ENCODE assay signal across 9 cellular contexts in the genomic region with DNA sequence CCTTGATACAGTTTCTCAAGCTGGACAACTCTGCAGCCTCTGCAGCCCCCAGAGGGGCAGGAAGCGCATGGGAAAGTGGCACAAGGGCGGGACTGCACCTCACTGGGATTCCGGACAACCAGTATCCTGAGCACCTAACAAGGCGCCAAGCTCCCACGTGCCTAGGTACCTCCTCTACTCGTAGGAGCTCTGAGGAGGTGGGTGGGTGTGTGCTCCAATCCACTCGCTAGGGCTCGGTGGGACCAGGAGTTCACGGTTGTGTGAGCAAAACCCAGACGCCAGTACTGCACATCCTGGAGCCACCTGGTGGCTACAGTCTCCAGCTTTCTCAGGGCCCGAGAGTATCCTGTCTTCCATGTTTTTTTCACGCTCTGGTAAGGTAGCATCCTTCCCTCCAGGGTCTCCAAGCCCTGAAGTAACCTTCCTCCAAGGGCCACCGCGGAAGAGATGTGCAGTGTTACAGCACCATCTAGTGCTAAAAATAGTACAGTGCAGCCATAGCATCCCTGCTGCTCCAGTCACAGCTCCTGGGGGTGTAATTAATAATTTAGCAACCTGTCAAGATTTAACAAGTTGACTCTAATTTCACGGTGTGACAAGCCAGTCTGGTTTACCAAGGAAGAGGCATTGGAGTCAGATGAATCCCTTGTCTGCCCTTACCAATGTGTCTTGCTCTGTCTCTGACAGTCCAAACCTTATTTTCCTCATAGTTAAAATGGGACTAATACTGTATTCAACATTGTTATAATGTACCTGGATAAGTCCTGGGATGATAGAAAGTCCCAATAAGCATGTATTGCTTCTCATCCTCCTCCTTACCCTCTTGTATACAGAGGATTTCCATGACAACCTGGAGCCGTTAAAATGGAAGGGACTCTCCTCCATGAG.
DNase-seq lines count a peak whose midpoint lies in the region; ATAC-seq and TF ChIP-seq lines count a peak whose summit lies in the region.
"Had no signal": no experiment of that assay in that cellular context is flagged by ENCODE, and none has a peak within 500 bp of the region (broad histone marks: within the 10 kb centered on the region; RNA-seq: fewer than 3 reads in every experiment).

No MANE protein-coding gene starts in this region.

- POLR2A ChIA-PET in activated naive CD8-positive, alpha-beta T cell treated with anti-CD3 and anti-CD28 coated beads, Interleukin-2, amount 10 ng/mL, durations not matched to agents 7 days and 5 days (lab: Charles Lee): no interaction called here

- H3K4me3 ChIP-seq in Peyer's patch (no peak overlapping the region), right atrium auricular region (no peak overlapping the region), sigmoid colon (no peak overlapping the region)

- no peaks in the 10 kb centered on the region for H3K27me3 Mint-ChIP-seq in activated naive CD8-positive, alpha-beta T cell treated with anti-CD3 and anti-CD28 coated beads, Interleukin-2, amount 10 ng/mL, durations not matched to agents 7 days and 5 days
- H3K27me3 Mint-ChIP-seq: activated naive CD8-positive, alpha-beta T cell had no signal

- no peaks in the 10 kb centered on the region for H3K9me3 ChIP-seq in Peyer's patch
- no peaks in the 10 kb centered on the region for H3K9me3 ChIP-seq in right atrium auricular region
- no peaks in the 10 kb centered on the region for H3K9me3 ChIP-seq in sigmoid colon

- TF ChIP-seq POLR2A in Peyer's patch (IDR thresholded peaks at IDR 0.05) (no peak), sigmoid colon (IDR thresholded peaks at IDR 0.05) (no peak)

- WGBS in sigmoid colon, 2 donors: 28 to 43% methylated on average over 16 of the region's 16 CpGs

- no peak for TF ChIP-seq EP300 in sigmoid colon (IDR thresholded peaks at IDR 0.05)

- H3K4me1 ChIP-seq in Peyer's patch (no peaks in the 10 kb centered on the region), right atrium auricular region (peaks cover 0 to 6% of the 10 kb centered on the region in 2 donors), sigmoid colon (peaks cover 0 to 10% (median 4%) of the 10 kb centered on the region in 4 donors)

- peak; percentile 62 for ATAC-seq in GM21526 (IDR thresholded peaks at IDR 0.05; ENCODE audit: low FRiP score, unreplicated experiment)
- ATAC-seq in activated naive CD8-positive, alpha-beta T cell treated with anti-CD3 and anti-CD28 coated beads, Interleukin-2, amount 10 ng/mL, durations not matched to agents 7 days and 5 days (ENCODE audit: low read depth): peak; percentile 65

- DNase-seq in ELR (ENCODE audit: low read depth) (peak; percentile 63), HuH-7 (ENCODE audit: low spot score) (peak; percentile 73), Peyer's patch (peak in 1 of 3 donors; percentile 58), right atrium auricular region (ENCODE audit: low spot score) (no peak), sigmoid colon (no peak), middle frontal gyrus (ENCODE audit: extremely low spot score, low spot score) (no peak)
- peak; percentile 36 for DNase-seq in activated naive CD8-positive, alpha-beta T cell treated with anti-CD3 and anti-CD28 coated beads, Interleukin-2, amount 10 ng/mL, durations not matched to agents 7 days and 5 days

- peaks cover 1% of the 10 kb centered on the region for H3K4me1 Mint-ChIP-seq in activated naive CD8-positive, alpha-beta T cell treated with anti-CD3 and anti-CD28 coated beads, Interleukin-2, amount 10 ng/mL, durations not matched to agents 7 days and 5 days

- TF ChIP-seq CTCF in Peyer's patch (IDR thresholded peaks at IDR 0.05): peak; percentile 32 to 87 (median 68)
- TF ChIP-seq CTCF in right atrium auricular region (IDR thresholded peaks at IDR 0.05): peak; percentile 77 to 89
- TF ChIP-seq CTCF in sigmoid colon (IDR thresholded peaks at IDR 0.05): peak; percentile 48 to 80 (median 62)

- no peaks in the 10 kb centered on the region for H3K9me3 Mint-ChIP-seq in activated naive CD8-positive, alpha-beta T cell treated with anti-CD3 and anti-CD28 coated beads, Interleukin-2, amount 10 ng/mL, durations not matched to agents 7 days and 5 days

- no peak overlapping the region for H3K4me3 Mint-ChIP-seq in activated naive CD8-positive, alpha-beta T cell treated with anti-CD3 and anti-CD28 coated beads, Interleukin-2, amount 10 ng/mL, durations not matched to agents 7 days and 5 days
- H3K4me3 Mint-ChIP-seq: activated naive CD8-positive, alpha-beta T cell had no signal

- H3K36me3 ChIP-seq in Peyer's patch (peaks cover 0 to 13% (median 0%) of the 10 kb centered on the region in 3 donors), right atrium auricular region (peaks cover 13% of the 10 kb centered on the region), sigmoid colon (peaks cover 0 to 22% (median 7%) of the 10 kb centered on the region in 4 donors)

- peaks cover 2% of the 10 kb centered on the region for H3K36me3 Mint-ChIP-seq in activated naive CD8-positive, alpha-beta T cell treated with anti-CD3 and anti-CD28 coated beads, Interleukin-2, amount 10 ng/mL, durations not matched to agents 7 days and 5 days
- H3K36me3 Mint-ChIP-seq: activated naive CD8-positive, alpha-beta T cell had no signal

- H3K27ac ChIP-seq in Peyer's patch: no peak overlapping the region
- H3K27ac ChIP-seq in right atrium auricular region: no peak overlapping the region
- no peak overlapping the region for H3K27ac ChIP-seq in sigmoid colon

- H3K27me3 ChIP-seq in Peyer's patch (no peaks in the 10 kb centered on the region), right atrium auricular region (no peaks in the 10 kb centered on the region), sigmoid colon (no peaks in the 10 kb centered on the region)

- intact Hi-C loops in sigmoid colon (cut with DNase I): loop anchor here (10.0 kb wide), 2 partner anchors 90 to 200 kb away; no protein-coding TSS in a partner anchor

- no peak overlapping the region for H3K27ac Mint-ChIP-seq in activated naive CD8-positive, alpha-beta T cell treated with anti-CD3 and anti-CD28 coated beads, Interleukin-2, amount 10 ng/mL, durations not matched to agents 7 days and 5 days
- H3K27ac Mint-ChIP-seq: activated naive CD8-positive, alpha-beta T cell had no signal

Comparison
In these comparisons a context has a peak if more than half of its experiments do, and no peak if none do; other contexts are left out.
1. DNase-seq: peak in ELR (single experiment), HuH-7 (single experiment) and activated naive CD8-positive, alpha-beta T cell treated with anti-CD3 and anti-CD28 coated beads, Interleukin-2, amount 10 ng/mL, durations not matched to agents 7 days and 5 days (single experiment); none in right atrium auricular region (single experiment), sigmoid colon (single experiment) and middle frontal gyrus (single experiment).
2. Peak in every context shown above with its lines, with median percentiles within 50 percentile points of each other: CTCF ChIP-seq.